In the genomic region with DNA sequence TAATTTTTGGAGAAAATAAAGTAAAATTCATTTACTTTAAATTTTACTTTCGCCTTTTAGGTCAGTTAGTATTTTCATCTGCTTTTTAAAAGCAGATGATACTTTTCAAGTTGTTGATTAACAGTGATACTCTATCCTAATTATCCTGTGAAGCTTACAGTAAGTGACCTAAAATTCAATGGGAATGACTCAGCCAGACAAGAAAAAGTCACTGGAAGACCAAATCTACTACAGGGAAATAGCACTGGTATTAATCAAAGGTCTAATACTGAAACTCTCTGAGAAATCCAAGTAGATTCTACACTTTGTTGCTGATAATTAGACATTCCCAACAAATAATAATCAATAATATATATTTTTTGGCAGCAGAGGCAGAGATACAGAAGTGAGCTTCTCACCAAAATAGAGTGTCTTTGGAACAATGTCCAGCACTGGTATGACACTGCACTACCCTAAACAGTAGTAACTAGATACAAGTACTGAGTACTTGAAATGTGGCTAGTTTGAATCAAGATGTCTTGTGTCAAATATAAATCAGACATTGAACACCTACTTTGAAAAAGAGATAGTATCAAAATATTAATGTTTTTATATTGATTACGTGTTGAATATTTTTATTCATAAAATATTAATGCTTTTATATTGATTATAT, we compare ENCODE assay signal across 17 cellular contexts. TPM values are rescaled to one million over a fixed set of nuclear protein-coding genes. Genes with fewer than 3 reads are reported as not detected.
DNase-seq lines count a peak whose midpoint lies in the region; ATAC-seq, FAIRE-seq and TF ChIP-seq lines count a peak whose summit lies in the region.
"Had no signal": no experiment of that assay in that cellular context is flagged by ENCODE, and none has a peak within 500 bp of the region (broad histone marks: within the 10 kb centered on the region; RNA-seq: fewer than 3 reads in every experiment).

No MANE protein-coding gene starts in this region.

- DNase-seq in Caki2 (ENCODE audit: low read depth) (peak; percentile 28), PC-9 (no peak), epithelial cell of esophagus (ENCODE audit: low read depth) (peak; percentile 42), HepG2 (ENCODE audit: low spot score) (no peak), tibial nerve (ENCODE audit: low spot score in 2 of 2) (no peak), erythroblast (lab: John Stamatoyannopoulos, UW) (no peak)
- DNase-seq in activated CD8-positive, alpha-beta memory T cell treated with anti-CD3 and anti-CD28 coated beads for 24 hours, result no peak
- DNase-seq: activated CD4-positive, alpha-beta T cell treated with anti-CD3 and anti-CD28 coated beads, Interleukin-2, amount 50 U/mL, for 1 hour; caudate nucleus; heart right ventricle; NCI-H1092; NCI-H524 treated with DMSO at 0.1 percent for 48 hours; ovary; testis had no signal

- intact Hi-C loops in PC-9 (cut with micrococcal nuclease; ENCODE audit: unreplicated experiment), result no loop called here
- intact Hi-C loops in HepG2 (cut with micrococcal nuclease; ENCODE audit: unreplicated experiment), result no loop called here

- peaks cover 3% of the 10 kb centered on the region; the same call in 1 of the 2 replicates for H3K9me2 ChIP-seq in PC-9 (ENCODE audit: insufficient read depth)

- peaks cover 9% of the 10 kb centered on the region for H3K4me1 ChIP-seq in PC-9 (replicated peaks; ENCODE audit: insufficient read depth)
- peaks cover 67% of the 10 kb centered on the region for H3K4me1 ChIP-seq in HepG2 (ENCODE audit: insufficient read depth, low read length)
- no peaks in the 10 kb centered on the region for H3K4me1 ChIP-seq in tibial nerve
- H3K4me1 ChIP-seq: testis had no signal

- no peaks in the 10 kb centered on the region for H3K36me3 ChIP-seq in PC-9 (ENCODE audit: low read depth)
- no peaks in the 10 kb centered on the region for H3K36me3 ChIP-seq in HepG2 (replicated peaks in 1 of 2; ENCODE audit: control insufficient read depth in 1 of 2, insufficient read depth in 2 of 2, low read length in 2 of 2)
- H3K36me3 ChIP-seq in tibial nerve, result no peaks in the 10 kb centered on the region
- H3K36me3 ChIP-seq: heart right ventricle, ovary had no signal

- H3K4me2 ChIP-seq in PC-9 (0 out of 2 replicates have a peak overlapping the region, but pooled peaks have one; percentile 16), HepG2 (ENCODE audit: low read depth, low read length) (0 out of 2 replicates have a peak overlapping the region, but pooled peaks have one; percentile 4)

- 93% methylated on average over 2 of the region's 2 CpGs for WGBS in HepG2 (ENCODE audit: low lambda C conversion rate)
- WGBS in tibial nerve, 2 donors, result 96 to 97% methylated on average over 2 of the region's 2 CpGs

- no peaks in the 10 kb centered on the region for H3K9me3 ChIP-seq in PC-9 (ENCODE audit: insufficient read depth, low read depth)
- no peaks in the 10 kb centered on the region for H3K9me3 ChIP-seq in HepG2 (ENCODE audit: low read length)
- H3K9me3 ChIP-seq in tibial nerve, result no peaks in the 10 kb centered on the region
- H3K9me3 ChIP-seq: heart right ventricle, ovary, testis had no signal

- no peak for FAIRE-seq in HepG2 (lab: Jason Lieb, UNC)
- FAIRE-seq: D721Med had no signal

- H3K27ac ChIP-seq in PC-9 (peak overlapping the region; percentile 33; the same call in 1 of the 2 replicates), HepG2 (ENCODE audit: extremely low read length, insufficient read depth, low read length) (peak overlapping the region; percentile 40), tibial nerve (no peak overlapping the region)
- H3K27ac ChIP-seq: ovary, skin epidermis, testis had no signal

- no peak for TF ChIP-seq POLR2A in HepG2 (IDR thresholded peaks at IDR 0.05; ENCODE audit: insufficient read depth in 1 of 2, low read depth in 2 of 2, low read length in 2 of 2)
- no peak for TF ChIP-seq POLR2A in tibial nerve (IDR thresholded peaks at IDR 0.05)
- TF ChIP-seq POLR2A in erythroblast (IDR thresholded peaks at IDR 0.05; ENCODE audit: low read length), result no peak

- no peaks in the 10 kb centered on the region for H3K79me2 ChIP-seq in PC-9 (ENCODE audit: low read depth)
- H3K79me2 ChIP-seq in HepG2 (ENCODE audit: insufficient read depth, low read length), result peaks cover 13% of the 10 kb centered on the region

- H3K27me3 ChIP-seq in PC-9 (ENCODE audit: insufficient read depth, low read depth) (no peaks in the 10 kb centered on the region), HepG2 (ENCODE audit: control insufficient read depth in 1 of 2, insufficient read depth in 2 of 2, low read length in 2 of 2) (no peaks in the 10 kb centered on the region), tibial nerve (no peaks in the 10 kb centered on the region)
- H3K27me3 ChIP-seq: heart right ventricle, ovary, testis had no signal

- H2AFZ ChIP-seq in PC-9, result no peak overlapping the region
- H2AFZ ChIP-seq in HepG2 (ENCODE audit: low read length), result no peak overlapping the region

- H3F3A ChIP-seq in PC-9 (ENCODE audit: insufficient read depth, low read depth), result peaks cover 5% of the 10 kb centered on the region; the same call in 1 of the 2 replicates

- TF ChIP-seq CTCF in PC-9 (conservative IDR thresholded peaks at IDR 0.05) (no peak), epithelial cell of esophagus (IDR thresholded peaks at IDR 0.05; ENCODE audit: insufficient read depth, low read depth, low read length, missing control alignments) (no peak), HepG2 (CRISPR knock-in tag; IDR thresholded peaks at IDR 0.05) (no peak), tibial nerve (IDR thresholded peaks at IDR 0.05) (no peak)

- H3K9ac ChIP-seq in HepG2 (ENCODE audit: insufficient read depth, low read depth, low read length), result no peak overlapping the region

- H4K20me1 ChIP-seq in PC-9 (ENCODE audit: insufficient read depth), result no peaks in the 10 kb centered on the region
- no peaks in the 10 kb centered on the region for H4K20me1 ChIP-seq in HepG2 (ENCODE audit: insufficient read depth, low read length)

- H3K4me3 ChIP-seq in PC-9, result no peak overlapping the region
- H3K4me3 ChIP-seq in epithelial cell of esophagus (ENCODE audit: low read length), result no peak overlapping the region
- H3K4me3 ChIP-seq in HepG2 (replicated peaks in 1 of 3; ENCODE audit: insufficient read depth in 1 of 3, low read depth in 2 of 3, low read length in 3 of 3), result no peak overlapping the region
- H3K4me3 ChIP-seq in tibial nerve, result no peak overlapping the region
- H3K4me3 ChIP-seq: heart right ventricle, ovary, skin epidermis, testis had no signal

- no peak for TF ChIP-seq RAD21 in HepG2 (CRISPR knock-in tag; IDR thresholded peaks at IDR 0.05)

- ATAC-seq in HepG2 (no peak), GM18498 (IDR thresholded peaks at IDR 0.05; ENCODE audit: unreplicated experiment) (no peak)
- ATAC-seq: heart right ventricle had no signal

- BruUV-seq in PC-9 (replicated peaks; lab: Mats Ljungman, UMichigan) (no TSS peak), HepG2 (replicated peaks; lab: Mats Ljungman, UMichigan) (no TSS peak)

- TF ChIP-seq EP300 in HepG2 (IDR thresholded peaks at IDR 0.05; ENCODE audit: low read depth in 2 of 2, low read length in 2 of 2) (no peak), HepG2 (CRISPR knock-in tag; IDR thresholded peaks at IDR 0.05; ENCODE audit: borderline replicate concordance) (no peak), tibial nerve (IDR thresholded peaks at IDR 0.05) (no peak)

- CTCF ChIA-PET in PC-9 (lab: Charles Lee) (no interaction called here), HepG2 (lab: Yijun Ruan, JAX; ENCODE audit: low intra/inter-chr PET ratio, low total read pairs) (no interaction called here)

- in situ Hi-C loops in Caki2 (cut with HindIII; ENCODE audit: low pct_unique_long_range_greater_than_20kb, low sequenced_read_pairs), result no loop called here
- in situ Hi-C loops in HepG2 (cut with HindIII; ENCODE audit: extremely low pct_ligation_motif_present, low pct_unique_long_range_greater_than_20kb), result no loop called here

- POLR2A ChIA-PET in PC-9 (lab: Charles Lee; ENCODE audit: unreplicated experiment) (no interaction called here), HepG2 (lab: Yijun Ruan, JAX) (interaction anchor here (1.2 to 6.2 kb wide), 3 partner anchors 18 to 134 kb away, joined by 3 to 125 read pairs (median 35); a partner anchor contains a TSS)

TF ChIP-seq in HepG2, 621 proteins besides CTCF, POLR2A, EP300 and RAD21 (continues in another document):
- TF ChIP-seq, protein P1, sequence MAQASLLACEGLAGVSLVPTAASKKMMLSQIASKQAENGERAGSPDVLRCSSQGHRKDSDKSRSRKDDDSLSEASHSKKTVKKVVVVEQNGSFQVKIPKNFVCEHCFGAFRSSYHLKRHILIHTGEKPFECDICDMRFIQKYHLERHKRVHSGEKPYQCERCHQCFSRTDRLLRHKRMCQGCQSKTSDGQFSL (CRISPR knock-in tag; IDR thresholded peaks at IDR 0.05), result no peak
- TF ChIP-seq MAF1 (CRISPR knock-in tag; IDR thresholded peaks at IDR 0.05; ENCODE audit: borderline replicate concordance) (no peak), ZFX (CRISPR knock-in tag; IDR thresholded peaks at IDR 0.05; ENCODE audit: low read depth) (no peak), ZMYM4 (CRISPR knock-in tag; IDR thresholded peaks at IDR 0.05) (no peak), ZNF20 (CRISPR knock-in tag; IDR thresholded peaks at IDR 0.05) (no peak)

RNA-seq across cellular contexts. Expression of a gene that starts 22.8 kb away (rescaled TPM):
- 0.17 and 0.61 TPM in 2 replicates for total RNA-seq in Caki2 (2014; rRNA removed; shearing (Covaris generic); ENCODE audit: low replicate concordance)
- total RNA-seq in PC-9 (2021), result 25.5 and 27.6 TPM in 2 replicates
- total RNA-seq in HepG2 (2016; rRNA removed; fragmentation: Illumina TruSeq; extraction: Trizol), result 64.5 and 78.9 TPM in 2 replicates
- total RNA-seq in HepG2 (2016; cell fraction: cytosol; rRNA removed; fragmentation: Illumina TruSeq; extraction: Trizol; ENCODE audit: low read depth), result 19.2 and 20.4 TPM in 2 replicates
- total RNA-seq in HepG2 (2016; cell fraction: insoluble cytoplasmic fraction; rRNA removed; fragmentation: Illumina TruSeq; extraction: Trizol), result 69.3 and 74.8 TPM in 2 replicates
- 73.2 and 75.4 TPM in 2 replicates for total RNA-seq in HepG2 (2016; cell fraction: membrane; rRNA removed; fragmentation: Illumina TruSeq; extraction: Trizol)
- 121 and 123 TPM in 2 replicates for total RNA-seq in HepG2 (2016; cell fraction: nucleus; rRNA removed; fragmentation: Illumina TruSeq; extraction: Trizol)
- 75.7 and 97.1 TPM in 2 replicates for polyA plus RNA-seq in HepG2 (2011; rRNA removed)
- polyA plus RNA-seq in HepG2 (2011; cell fraction: cytosol; rRNA removed), result 40.8 and 54.3 TPM in 2 replicates
- 68.9 and 74.9 TPM in 2 replicates for polyA plus RNA-seq in HepG2 (2011; cell fraction: nucleus; rRNA removed)
- polyA plus RNA-seq in HepG2 (2012), result 87.7 and 101 TPM in 2 replicates
- 13.4 and 15.1 TPM in 2 replicates for polyA plus RNA-seq in HepG2 (2016; cell fraction: cytosol; fragmentation: Illumina TruSeq; extraction: Trizol; ENCODE audit: low read depth)
- 81.1 and 83.2 TPM in 2 replicates for polyA plus RNA-seq in HepG2 (2016; cell fraction: insoluble cytoplasmic fraction; fragmentation: Illumina TruSeq; extraction: Trizol; ENCODE audit: low read depth)
- polyA plus RNA-seq in HepG2 (2016; cell fraction: membrane; fragmentation: Illumina TruSeq; extraction: Trizol; ENCODE audit: low read depth), result 49.0 and 50.1 TPM in 2 replicates
- 115 and 124 TPM in 2 replicates for polyA plus RNA-seq in HepG2 (2016; cell fraction: nucleus; fragmentation: Illumina TruSeq; extraction: Trizol; ENCODE audit: insufficient read depth, low read depth)
- polyA minus RNA-seq in HepG2 (2011; rRNA and poly(A)+ RNA removed; ENCODE audit: low replicate concordance), result 37.6 and 93.4 TPM in 2 replicates
- 82.9 and 96.7 TPM in 2 replicates for polyA minus RNA-seq in HepG2 (2011; cell fraction: cytosol; rRNA and poly(A)+ RNA removed)
- 685 and 799 TPM in 2 replicates for polyA minus RNA-seq in HepG2 (2011; cell fraction: nucleus; rRNA and poly(A)+ RNA removed)
- 10 to 100 TPM; 72.2 to 87.6 (median 79.6) TPM for total RNA-seq in tibial nerve

Comparison
In these comparisons a context has a peak if more than half of its experiments do, and no peak if none do; other contexts are left out.
1. DNase-seq: peak in Caki2 (single experiment) and epithelial cell of esophagus (single experiment); none in PC-9 (0 of 2), HepG2 (single experiment), tibial nerve (0 of 2), activated CD8-positive, alpha-beta memory T cell treated with anti-CD3 and anti-CD28 coated beads for 24 hours (single experiment) and erythroblast (0 of 2).
2. H3K27ac ChIP-seq: peak in PC-9 (single experiment) and HepG2 (single experiment); none in tibial nerve (0 of 4).
3. RNA of a gene that starts 22.8 kb away (total RNA-seq): 72.2 to 87.6 TPM in tibial nerve, 19.2 to 123 TPM in HepG2 and 25.5 to 27.6 TPM in PC-9; 0.17 to 0.61 TPM in Caki2; every median in the first group is over 10 times any median in the second.